Comparison of ENCODE assay signal across 9 cellular contexts in the genomic region with DNA sequence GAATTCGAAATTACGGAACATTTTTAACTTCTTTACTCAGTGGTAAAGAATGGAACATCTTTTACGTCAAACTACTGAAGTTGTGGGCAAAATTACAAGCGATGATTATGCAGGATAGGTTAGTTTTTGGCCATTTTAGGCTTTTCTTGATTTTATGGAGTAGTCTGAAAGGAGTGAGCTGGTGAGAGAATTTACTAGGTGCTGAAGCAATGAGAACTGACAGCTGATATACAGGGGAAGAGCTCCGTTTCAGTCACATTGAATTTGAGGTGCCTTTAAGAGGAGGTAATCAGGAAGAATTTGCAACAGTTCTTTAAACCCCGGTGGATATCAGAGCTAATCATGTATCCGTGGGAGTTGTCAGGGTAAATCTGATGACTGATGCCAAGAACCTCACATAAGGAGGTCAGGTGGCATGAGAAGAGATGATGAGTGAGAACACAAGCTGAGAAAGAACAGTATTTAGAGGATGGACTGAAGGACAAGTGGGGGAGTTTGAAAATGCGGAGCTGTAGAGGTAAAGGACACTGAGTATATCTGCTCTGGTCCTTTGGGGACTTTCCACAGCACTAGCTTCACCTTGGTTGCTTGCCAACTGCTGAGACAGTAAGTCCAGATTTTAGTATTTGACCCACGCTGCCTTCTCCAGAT.
A peak's percentile ranks its signal among the peaks of the same experiment; 100 is the strongest.
DNase-seq lines count a peak whose midpoint lies in the region; ATAC-seq and TF ChIP-seq lines count a peak whose summit lies in the region.
"Had no signal": no experiment of that assay in that cellular context is flagged by ENCODE, and none has a peak within 500 bp of the region (broad histone marks: within the 10 kb centered on the region; RNA-seq: fewer than 3 reads in every experiment).

No MANE protein-coding gene starts in this region.

- peak; percentile 54 for DNase-seq in GM20000 (ENCODE audit: low spot score)
- peak; percentile 7 for DNase-seq in activated naive CD8-positive, alpha-beta T cell treated with anti-CD3 and anti-CD28 coated beads, Interleukin-2, amount 50 U/mL, for 24 hours
- DNase-seq in H4 (ENCODE audit: low spot score), result no peak
- no peak for DNase-seq in UCSD-AML1 (lab: John Stamatoyannopoulos, UW; ENCODE audit: unreplicated experiment)
- no peak for DNase-seq in naive thymus-derived CD8-positive, alpha-beta T cell
- no peak for DNase-seq in midbrain (lab: John Stamatoyannopoulos, UW)

- POLR2A ChIA-PET in naive thymus-derived CD8-positive, alpha-beta T cell (lab: Charles Lee), result no interaction called here

- TF ChIP-seq CTCF in GM20000 (IDR thresholded peaks at IDR 0.05; ENCODE audit: extremely low read depth, missing control alignments), result no peak

- ATAC-seq in GM18499 (IDR thresholded peaks at IDR 0.05; ENCODE audit: insufficient read depth, unreplicated experiment) (peak; percentile 64), HG03342 (IDR thresholded peaks at IDR 0.05; ENCODE audit: unreplicated experiment) (peak; percentile 82)
- ATAC-seq in activated naive CD8-positive, alpha-beta T cell treated with anti-CD3 and anti-CD28 coated beads, Interleukin-2, amount 50 U/mL, for 24 hours, result peak; percentile 56
- ATAC-seq in naive thymus-derived CD8-positive, alpha-beta T cell, result no peak
- ATAC-seq: Panc1 had no signal

- no peaks in the 10 kb centered on the region for H3K9me3 Mint-ChIP-seq in activated naive CD8-positive, alpha-beta T cell treated with anti-CD3 and anti-CD28 coated beads, Interleukin-2, amount 50 U/mL, for 24 hours
- H3K9me3 Mint-ChIP-seq in naive thymus-derived CD8-positive, alpha-beta T cell, result no peaks in the 10 kb centered on the region

- no peaks in the 10 kb centered on the region for H3K36me3 Mint-ChIP-seq in activated naive CD8-positive, alpha-beta T cell treated with anti-CD3 and anti-CD28 coated beads, Interleukin-2, amount 50 U/mL, for 24 hours (ENCODE audit: low read depth)
- H3K36me3 Mint-ChIP-seq in naive thymus-derived CD8-positive, alpha-beta T cell, result no peaks in the 10 kb centered on the region

- peaks cover 34% of the 10 kb centered on the region for H3K4me1 Mint-ChIP-seq in activated naive CD8-positive, alpha-beta T cell treated with anti-CD3 and anti-CD28 coated beads, Interleukin-2, amount 50 U/mL, for 24 hours
- H3K4me1 Mint-ChIP-seq in naive thymus-derived CD8-positive, alpha-beta T cell, result peaks cover 0 to 27% (median 3%) of the 10 kb centered on the region in 4 donors

- peak overlapping the region; percentile 85 for H3K27ac Mint-ChIP-seq in activated naive CD8-positive, alpha-beta T cell treated with anti-CD3 and anti-CD28 coated beads, Interleukin-2, amount 50 U/mL, for 24 hours
- no peak overlapping the region for H3K27ac Mint-ChIP-seq in naive thymus-derived CD8-positive, alpha-beta T cell

- H3K27me3 Mint-ChIP-seq in activated naive CD8-positive, alpha-beta T cell treated with anti-CD3 and anti-CD28 coated beads, Interleukin-2, amount 50 U/mL, for 24 hours, result peaks cover 10% of the 10 kb centered on the region
- peaks cover 7 to 43% (median 16%) of the 10 kb centered on the region in 5 donors for H3K27me3 Mint-ChIP-seq in naive thymus-derived CD8-positive, alpha-beta T cell

- H3K4me3 Mint-ChIP-seq in activated naive CD8-positive, alpha-beta T cell treated with anti-CD3 and anti-CD28 coated beads, Interleukin-2, amount 50 U/mL, for 24 hours, result peak overlapping the region; percentile 5
- H3K4me3 Mint-ChIP-seq in naive thymus-derived CD8-positive, alpha-beta T cell, result peak overlapping the region in 3 of 10 donors; percentile 7 to 37 (median 7)

Comparison
In these comparisons a context has a peak if more than half of its experiments do, and no peak if none do; other contexts are left out.
1. ATAC-seq: peak in GM18499 (single experiment), HG03342 (single experiment) and activated naive CD8-positive, alpha-beta T cell treated with anti-CD3 and anti-CD28 coated beads, Interleukin-2, amount 50 U/mL, for 24 hours (single experiment); none in naive thymus-derived CD8-positive, alpha-beta T cell (0 of 2).
2. DNase-seq: peak in GM20000 (single experiment) and activated naive CD8-positive, alpha-beta T cell treated with anti-CD3 and anti-CD28 coated beads, Interleukin-2, amount 50 U/mL, for 24 hours (single experiment); none in H4 (single experiment), UCSD-AML1 (single experiment), naive thymus-derived CD8-positive, alpha-beta T cell (0 of 10) and midbrain (single experiment).